In genomic region chr7:88150018-88150417, GRCh38 we compare ENCODE assay signal across 3 cellular contexts.
TF ChIP-seq lines count a peak whose summit lies in the region.

No MANE protein-coding gene starts in this region.

TF ChIP-seq in A549, 52 proteins besides CTCF, POLR2A, EP300 and RAD21:
- TF ChIP-seq JUN (IDR thresholded peaks at IDR 0.05) (no peak), ZFP36 (IDR thresholded peaks at IDR 0.05; ENCODE audit: borderline replicate concordance, partially characterized antibody) (no peak), MAFK (IDR thresholded peaks at IDR 0.05; ENCODE audit: partially characterized antibody) (peak; percentile 80), GATA3 (IDR thresholded peaks at IDR 0.05; ENCODE audit: borderline replicate concordance) (no peak)
- TF ChIP-seq, protein P1, sequence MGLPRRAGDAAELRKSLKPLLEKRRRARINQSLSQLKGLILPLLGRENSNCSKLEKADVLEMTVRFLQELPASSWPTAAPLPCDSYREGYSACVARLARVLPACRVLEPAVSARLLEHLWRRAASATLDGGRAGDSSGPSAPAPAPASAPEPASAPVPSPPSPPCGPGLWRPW (IDR thresholded peaks at IDR 0.05) = no peak

TF ChIP-seq in IMR-90, 13 proteins besides CTCF, POLR2A, EP300 and RAD21:
- TF ChIP-seq BHLHE40 (IDR thresholded peaks at IDR 0.05; ENCODE audit: low read depth, low read length) = no peak
- TF ChIP-seq MAFK (IDR thresholded peaks at IDR 0.05; ENCODE audit: low read depth, low read length) = peak; percentile 67

TF ChIP-seq in GM12878, 131 proteins besides CTCF, POLR2A, EP300 and RAD21:
- TF ChIP-seq HDAC2 (IDR thresholded peaks at IDR 0.05) = no peak
- TF ChIP-seq ZNF207 (IDR thresholded peaks at IDR 0.05; ENCODE audit: borderline replicate concordance) = no peak
- TF ChIP-seq CBX3 (IDR thresholded peaks at IDR 0.05; ENCODE audit: borderline replicate concordance, low read depth) = no peak
- no peak for TF ChIP-seq ZBED1 (IDR thresholded peaks at IDR 0.05; ENCODE audit: borderline replicate concordance)
- TF ChIP-seq CEBPB (IDR thresholded peaks at IDR 0.05; ENCODE audit: borderline replicate concordance in 1 of 2, low read depth in 2 of 2, low read length in 2 of 2) = no peak
- no peak for TF ChIP-seq KDM1A (IDR thresholded peaks at IDR 0.05; ENCODE audit: borderline replicate concordance)
- TF ChIP-seq ZBTB40 (IDR thresholded peaks at IDR 0.05; ENCODE audit: borderline replicate concordance) = no peak
- TF ChIP-seq MTA3 (IDR thresholded peaks at IDR 0.05; ENCODE audit: borderline replicate concordance, low read length) = no peak
- no peak for TF ChIP-seq ZZZ3 (IDR thresholded peaks at IDR 0.05; ENCODE audit: control insufficient read depth, insufficient read length, low read depth)
- no peak for TF ChIP-seq MEF2B (IDR thresholded peaks at IDR 0.05; ENCODE audit: partially characterized antibody, poor library complexity, severe bottlenecking)
- TF ChIP-seq, protein P2, sequence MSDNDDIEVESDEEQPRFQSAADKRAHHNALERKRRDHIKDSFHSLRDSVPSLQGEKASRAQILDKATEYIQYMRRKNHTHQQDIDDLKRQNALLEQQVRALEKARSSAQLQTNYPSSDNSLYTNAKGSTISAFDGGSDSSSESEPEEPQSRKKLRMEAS (IDR thresholded peaks at IDR 0.05; ENCODE audit: low read depth, low read length) = no peak
- TF ChIP-seq FOS (IDR thresholded peaks at IDR 0.05; ENCODE audit: borderline replicate concordance, extremely low read depth, insufficient read length) = no peak
- no peak for TF ChIP-seq NBN (IDR thresholded peaks at IDR 0.05)
- no peak for TF ChIP-seq SMARCA5 (IDR thresholded peaks at IDR 0.05)
- no peak for TF ChIP-seq RELA (IDR thresholded peaks at IDR 0.05; ENCODE audit: borderline replicate concordance, partially characterized antibody)
TF ChIP-seq in GM12878: peak in this region for 0.
